2 cellular contexts compared by ENCODE assay signal in genomic region chr17:82334204-82334621, GRCh38.
TF ChIP-seq lines count a peak whose summit lies in the region.

No MANE protein-coding gene starts in this region.

TF ChIP-seq in A549, 52 proteins besides CTCF, POLR2A, EP300 and RAD21:
- no peak for TF ChIP-seq FOXS1 (CRISPR knock-in tag; IDR thresholded peaks at IDR 0.05)
- no peak for TF ChIP-seq POLR2AphosphoS2 (conservative IDR thresholded peaks at IDR 0.05; ENCODE audit: low read length)
- TF ChIP-seq HDAC2 (IDR thresholded peaks at IDR 0.05) = no peak
- TF ChIP-seq HES2 (IDR thresholded peaks at IDR 0.05) = no peak
- TF ChIP-seq ATOH8 (CRISPR knock-in tag; IDR thresholded peaks at IDR 0.05; ENCODE audit: low read depth) = no peak
- no peak for TF ChIP-seq HMGXB4 (CRISPR knock-in tag; IDR thresholded peaks at IDR 0.05; ENCODE audit: borderline replicate concordance)
- no peak for TF ChIP-seq HEYL (CRISPR knock-in tag; IDR thresholded peaks at IDR 0.05)
- TF ChIP-seq CEBPB (IDR thresholded peaks at IDR 0.05) = no peak
- no peak for TF ChIP-seq BHLHE40 (IDR thresholded peaks at IDR 0.05; ENCODE audit: low read depth, low read length)
- no peak for TF ChIP-seq MYC (IDR thresholded peaks at IDR 0.05; ENCODE audit: borderline replicate concordance, low read length)
- no peak for TF ChIP-seq RARB (CRISPR knock-in tag; IDR thresholded peaks at IDR 0.05)
- no peak for TF ChIP-seq ZNF302 (CRISPR knock-in tag; IDR thresholded peaks at IDR 0.05)
- no peak for TF ChIP-seq FOSL2 (IDR thresholded peaks at IDR 0.05)
- no peak for TF ChIP-seq FOSL2 (CRISPR knock-in tag; IDR thresholded peaks at IDR 0.05)
- no peak for TF ChIP-seq JUNB (IDR thresholded peaks at IDR 0.05)
- TF ChIP-seq USF2 (IDR thresholded peaks at IDR 0.05) = no peak
- TF ChIP-seq ZFP36 (IDR thresholded peaks at IDR 0.05; ENCODE audit: borderline replicate concordance, partially characterized antibody) = no peak

TF ChIP-seq in IMR-90, 13 proteins besides CTCF, POLR2A, EP300 and RAD21:
- TF ChIP-seq FOS (IDR thresholded peaks at IDR 0.05; ENCODE audit: low read depth, low read length) = no peak
- TF ChIP-seq MAFK (IDR thresholded peaks at IDR 0.05; ENCODE audit: low read depth, low read length) = no peak
- TF ChIP-seq MAZ (IDR thresholded peaks at IDR 0.05; ENCODE audit: borderline replicate concordance, low read depth, low read length) = no peak
- no peak for TF ChIP-seq ELK1 (IDR thresholded peaks at IDR 0.05; ENCODE audit: borderline replicate concordance, low read depth, low read length)
- TF ChIP-seq NFE2L2 (IDR thresholded peaks at IDR 0.05; ENCODE audit: low read depth, low read length) = no peak
- no peak for TF ChIP-seq USF2 (IDR thresholded peaks at IDR 0.05; ENCODE audit: low read depth, low read length)
- TF ChIP-seq BHLHE40 (IDR thresholded peaks at IDR 0.05; ENCODE audit: low read depth, low read length) = no peak
- no peak for TF ChIP-seq CEBPB (IDR thresholded peaks at IDR 0.05; ENCODE audit: low read depth, low read length)
- no peak for TF ChIP-seq SMC3 (IDR thresholded peaks at IDR 0.05; ENCODE audit: low read depth, low read length)
- no peak for TF ChIP-seq CHD1 (IDR thresholded peaks at IDR 0.05; ENCODE audit: low read depth, low read length)
- no peak for TF ChIP-seq MXI1 (IDR thresholded peaks at IDR 0.05; ENCODE audit: borderline replicate concordance, low read depth, low read length)
- no peak for TF ChIP-seq RFX5 (IDR thresholded peaks at IDR 0.05; ENCODE audit: low read depth, low read length)
- no peak for TF ChIP-seq RCOR1 (IDR thresholded peaks at IDR 0.05; ENCODE audit: insufficient replicate concordance, low read length)
